ENCODE assay signal across 17 cellular contexts in genomic region chr16:12362482-12363458, GRCh38.
A peak's percentile ranks its signal among the peaks of the same experiment; 100 is the strongest.
DNase-seq lines count a peak whose midpoint lies in the region; ATAC-seq and TF ChIP-seq lines count a peak whose summit lies in the region.
"Had no signal": no experiment of that assay in that cellular context is flagged by ENCODE, and none has a peak within 500 bp of the region (broad histone marks: within the 10 kb centered on the region; RNA-seq: fewer than 3 reads in every experiment).

No MANE protein-coding gene starts in this region.

- no TSS peak for BruUV-seq in IMR-90 (replicated peaks; lab: Mats Ljungman, UMichigan)

- TF ChIP-seq RAD21 in IMR-90 (IDR thresholded peaks at IDR 0.05; ENCODE audit: low read length): no peak

- H3K4ac ChIP-seq in IMR-90 (ENCODE audit: low read depth, low read length): no peak overlapping the region
- no peak overlapping the region for H3K4ac ChIP-seq in mesenchymal stem cell (ENCODE audit: low read depth in 1 of 2, low read length in 2 of 2)

- H3K4me1 ChIP-seq in IMR-90 (ENCODE audit: control insufficient read depth, insufficient read depth, low read length): no peaks in the 10 kb centered on the region
- peaks cover 0 to 13% (median 11%) of the 10 kb centered on the region in 4 donors for H3K4me1 ChIP-seq in esophagus muscularis mucosa
- H3K4me1 ChIP-seq in mesenchymal stem cell (ENCODE audit: control insufficient read depth, insufficient read depth, low read depth, low read length): no peaks in the 10 kb centered on the region
- H3K4me1 ChIP-seq: left lung had no signal

- H3K56ac ChIP-seq in IMR-90 (ENCODE audit: extremely low read depth, insufficient read depth, low read length): no peak overlapping the region

- no peak overlapping the region for H3K9ac ChIP-seq in IMR-90 (ENCODE audit: low read depth, low read length)
- peak overlapping the region; percentile 65 for H3K9ac ChIP-seq in mesenchymal stem cell (ENCODE audit: low read length)
- H3K9ac ChIP-seq: KMS-11 had no signal

- H3K9me3 ChIP-seq in IMR-90 (ENCODE audit: control insufficient read depth, insufficient read depth, low read length): no peaks in the 10 kb centered on the region; the same call in 1 of the 2 replicates
- H3K9me3 ChIP-seq in esophagus muscularis mucosa: peaks cover 0 to 10% (median 0%) of the 10 kb centered on the region in 4 donors
- H3K9me3 ChIP-seq in mesenchymal stem cell (ENCODE audit: control insufficient read depth, low read length): peaks cover 5% of the 10 kb centered on the region

- 66% methylated on average over 4 of the region's 10 CpGs; no CpG with 5 or more reads in 1 of the 2 experiments for WGBS in IMR-90 (ENCODE audit: extremely low coverage in 2 of 2, insufficient read length in 1 of 2), 2 experiments
- 70% methylated on average over 10 of the region's 10 CpGs for WGBS in esophagus muscularis mucosa
- 75% methylated on average over 10 of the region's 10 CpGs for WGBS in mesenchymal stem cell

- H4K5ac ChIP-seq in IMR-90 (ENCODE audit: low read depth, low read length): no peak overlapping the region

- no peak for TF ChIP-seq POLR2A in IMR-90 (IDR thresholded peaks at IDR 0.05; ENCODE audit: low read depth, low read length)
- no peak for TF ChIP-seq POLR2A in esophagus muscularis mucosa (IDR thresholded peaks at IDR 0.05; ENCODE audit: low read depth)

- POLR2A ChIA-PET in IMR-90 (lab: Charles Lee; ENCODE audit: unreplicated experiment): no interaction called here
- POLR2A ChIA-PET in GM10248 (lab: Yijun Ruan, JAX): no interaction called here

- H4K20me1 ChIP-seq in IMR-90 (ENCODE audit: insufficient read depth, low read length): no peaks in the 10 kb centered on the region

- intact Hi-C loops in IMR-90 (cut with micrococcal nuclease) (no loop called here), esophagus muscularis mucosa (cut with DNase I) (no loop called here)

- H3K27ac ChIP-seq in IMR-90 (ENCODE audit: insufficient read depth, low read length): no peak overlapping the region
- peak overlapping the region; percentile 31 to 50 (median 41) for H3K27ac ChIP-seq in esophagus muscularis mucosa (replicated peaks in 1 of 4)
- no peak overlapping the region for H3K27ac ChIP-seq in mesenchymal stem cell (ENCODE audit: low read length, poor library complexity, severe bottlenecking)
- H3K27ac ChIP-seq: KMS-11, left lung had no signal

- H3K79me1 ChIP-seq in IMR-90 (ENCODE audit: low read depth in 1 of 2, low read length in 2 of 2) (no peaks in the 10 kb centered on the region; a peak in 1 of 4 replicates), mesenchymal stem cell (replicated peaks; ENCODE audit: low read length, poor library complexity, severe bottlenecking) (peaks cover 1% of the 10 kb centered on the region)

- in situ Hi-C loops in IMR-90 (cut with MboI; ENCODE audit: low sequenced_read_pairs): no loop called here

- ATAC-seq in IMR-90 (ENCODE audit: low read depth) (peak; percentile 56), SK-N-SH treated with all-trans-retinoic acid at 6 μM for 48 hours (no peak)
- ATAC-seq: activated CD8-positive, alpha-beta T cell treated with anti-CD3 and anti-CD28 coated beads for 36 hours; left lung; PC-3; stimulated activated naive CD8-positive, alpha-beta T cell treated with anti-CD3 and anti-CD28 coated beads, Interleukin-15, Interleukin-2, amounts not matched to agents 100 U/mL and 50 U/mL, for 24 hours had no signal

- no peak overlapping the region for H4K91ac ChIP-seq in IMR-90 (ENCODE audit: insufficient read depth, low read depth, low read length)
- no peak overlapping the region for H4K91ac ChIP-seq in mesenchymal stem cell (ENCODE audit: low read length)

- no peak overlapping the region for H3K14ac ChIP-seq in IMR-90 (replicated peaks; ENCODE audit: low read depth, low read length)
- H3K14ac ChIP-seq in mesenchymal stem cell (ENCODE audit: low read length in 2 of 2): no peak overlapping the region

- H3K23ac ChIP-seq in IMR-90 (ENCODE audit: low read depth, low read length): 0 out of 2 replicates have a peak overlapping the region, but pooled peaks have one; percentile 5
- H3K23ac ChIP-seq in mesenchymal stem cell (ENCODE audit: low read length in 2 of 2): no peak overlapping the region

- H3K9me1 ChIP-seq in IMR-90 (ENCODE audit: insufficient read depth, low read length): peaks cover 6% of the 10 kb centered on the region

- TF ChIP-seq CTCF in IMR-90 (conservative IDR thresholded peaks at IDR 0.05; ENCODE audit: low read depth, low read length): no peak
- no peak for TF ChIP-seq CTCF in esophagus muscularis mucosa (IDR thresholded peaks at IDR 0.05)
- no peak for TF ChIP-seq CTCF in GM10248 (IDR thresholded peaks at IDR 0.05; ENCODE audit: control extremely low read depth, extremely low read depth, low read depth, missing control alignments)

- H2AK5ac ChIP-seq in IMR-90 (ENCODE audit: low read depth, low read length): no peak overlapping the region
- no peak overlapping the region for H2AK5ac ChIP-seq in mesenchymal stem cell (ENCODE audit: low read length, severe bottlenecking)

- H2BK120ac ChIP-seq in IMR-90 (ENCODE audit: low read depth, low read length): no peak overlapping the region
- no peak overlapping the region for H2BK120ac ChIP-seq in mesenchymal stem cell (ENCODE audit: low read depth, low read length)

- H2BK12ac ChIP-seq in mesenchymal stem cell (ENCODE audit: low read length in 2 of 2): no peak overlapping the region

- H2BK20ac ChIP-seq in IMR-90 (ENCODE audit: low read depth, low read length): no peak overlapping the region

- no peak overlapping the region for H3K18ac ChIP-seq in IMR-90 (ENCODE audit: low read depth, low read length)
- no peak overlapping the region for H3K18ac ChIP-seq in mesenchymal stem cell (ENCODE audit: low read depth in 1 of 2, low read length in 2 of 2)

- DNase-seq in IMR-90 (peak; percentile 17), esophagus muscularis mucosa (ENCODE audit: extremely low spot score) (no peak), mesenchymal stem cell (peak; percentile 25), stromal cell of bone marrow (ENCODE audit: low read depth) (peak; percentile 53), NCI-H1105 treated with DMSO at 0.1 percent for 48 hours (lab: John Stamatoyannopoulos, UW) (no peak), SW480 (ENCODE audit: low spot score) (no peak), GM10248 (ENCODE audit: extremely low spot score) (no peak)
- DNase-seq: activated CD8-positive, alpha-beta T cell treated with anti-CD3 and anti-CD28 coated beads for 36 hours; activated naive CD4-positive, alpha-beta T cell; CD4-positive, CD25-positive, alpha-beta regulatory T cell; left lung; NCI-H2107; PC-3; stimulated activated CD4-positive, alpha-beta T cell treated with anti-CD3 and anti-CD28 coated beads, Interleukin-2, amount 100 ng/mL, for 48 hours; stimulated activated naive CD8-positive, alpha-beta T cell treated with anti-CD3 and anti-CD28 coated beads, Interleukin-15, Interleukin-2, amounts not matched to agents 100 U/mL and 50 U/mL, for 24 hours had no signal

- H3K36me3 ChIP-seq in IMR-90 (ENCODE audit: control insufficient read depth, insufficient read depth, low read length): no peaks in the 10 kb centered on the region
- H3K36me3 ChIP-seq in esophagus muscularis mucosa: no peaks in the 10 kb centered on the region
- H3K36me3 ChIP-seq in mesenchymal stem cell (ENCODE audit: control insufficient read depth in 1 of 2, insufficient read depth in 2 of 2, low read depth in 1 of 2, low read length in 2 of 2): peaks cover 0 to 19% of the 10 kb centered on the region in 2 experiments

- no peaks in the 10 kb centered on the region for H3K27me3 ChIP-seq in IMR-90 (ENCODE audit: control insufficient read depth, insufficient read depth, low read length)
- no peaks in the 10 kb centered on the region for H3K27me3 ChIP-seq in esophagus muscularis mucosa
- H3K27me3 ChIP-seq in mesenchymal stem cell (ENCODE audit: control insufficient read depth in 1 of 2, insufficient read depth in 1 of 2, low read length in 2 of 2): no peaks in the 10 kb centered on the region
- H3K27me3 ChIP-seq: left lung had no signal

- H2AK9ac ChIP-seq in IMR-90 (replicated peaks; ENCODE audit: low read depth, low read length, poor library complexity): no peak overlapping the region

- H4K8ac ChIP-seq in IMR-90 (ENCODE audit: low read depth in 2 of 2, low read length in 2 of 2) (0 out of 4 replicates have a peak overlapping the region, but pooled peaks of 1 of the 2 experiments have one; percentile 9), mesenchymal stem cell (ENCODE audit: low read length) (no peak overlapping the region)

- no peak overlapping the region for H3K4me2 ChIP-seq in IMR-90 (ENCODE audit: low read depth, low read length)
- H3K4me2 ChIP-seq in mesenchymal stem cell (ENCODE audit: low read length, poor library complexity, severe bottlenecking): no peak overlapping the region
- H3K4me2 ChIP-seq: KMS-11 had no signal

- H2BK15ac ChIP-seq in IMR-90 (ENCODE audit: low read depth, low read length): no peak overlapping the region
- no peak overlapping the region for H2BK15ac ChIP-seq in mesenchymal stem cell (ENCODE audit: low read depth, poor library complexity, severe bottlenecking)

- dilution Hi-C loops in IMR-90 (cut with HindIII; ENCODE audit: low sequenced_read_pairs, unreplicated experiment): no loop called here

- H2AFZ ChIP-seq in IMR-90 (replicated peaks; ENCODE audit: low read length, poor library complexity) (no peak overlapping the region), mesenchymal stem cell (ENCODE audit: low read depth, low read length) (no peak overlapping the region)

- CTCF ChIA-PET in IMR-90 (lab: Yijun Ruan, JAX) (no interaction called here), GM10248 (lab: Yijun Ruan, JAX) (interaction anchor here (0.8 to 2.5 kb wide), 3 partner anchors 8 to 11 kb away, joined by 3 to 9 read pairs (median 3); no protein-coding TSS in a partner anchor)

- no peak overlapping the region for H3K4me3 ChIP-seq in IMR-90 (ENCODE audit: insufficient read depth, low read depth, low read length)
- no peak overlapping the region for H3K4me3 ChIP-seq in esophagus muscularis mucosa
- H3K4me3 ChIP-seq in mesenchymal stem cell (ENCODE audit: insufficient read depth in 1 of 2, low read depth in 1 of 2, low read length in 2 of 2): peak overlapping the region in 1 of 2 experiments; percentile 29
- H3K4me3 ChIP-seq: left lung had no signal

- no peak for TF ChIP-seq EP300 in esophagus muscularis mucosa (IDR thresholded peaks at IDR 0.05)

- H2BK5ac ChIP-seq in IMR-90 (ENCODE audit: low read depth, low read length, poor library complexity, severe bottlenecking): no peak overlapping the region
- no peak overlapping the region for H2BK5ac ChIP-seq in mesenchymal stem cell (ENCODE audit: low read depth, low read length, poor library complexity, severe bottlenecking)

TF ChIP-seq in IMR-90, 13 proteins besides CTCF, POLR2A, EP300 and RAD21 (continues in another document):
- TF ChIP-seq BHLHE40 (IDR thresholded peaks at IDR 0.05; ENCODE audit: low read depth, low read length) (no peak), SMC3 (IDR thresholded peaks at IDR 0.05; ENCODE audit: low read depth, low read length) (no peak), MAFK (IDR thresholded peaks at IDR 0.05; ENCODE audit: low read depth, low read length) (no peak)

TF ChIP-seq in SK-N-SH treated with all-trans-retinoic acid at 6 μM for 48 hours, 23 proteins besides CTCF, POLR2A, EP300 and RAD21 (continues in another document):
- TF ChIP-seq ESRRG (CRISPR knock-in tag; IDR thresholded peaks at IDR 0.05): no peak
- TF ChIP-seq ZC3H10 (CRISPR knock-in tag; IDR thresholded peaks at IDR 0.05): no peak
- TF ChIP-seq ARNTL (CRISPR knock-in tag; IDR thresholded peaks at IDR 0.05; ENCODE audit: borderline replicate concordance, low read depth): no peak
- TF ChIP-seq ZFP30 (CRISPR knock-in tag; IDR thresholded peaks at IDR 0.05): no peak

Comparison
In these comparisons a context has a peak if more than half of its experiments do, and no peak if none do; other contexts are left out.
1. DNase-seq: peak in IMR-90 (single experiment), mesenchymal stem cell (single experiment) and stromal cell of bone marrow (single experiment); none in esophagus muscularis mucosa (single experiment), NCI-H1105 treated with DMSO at 0.1 percent for 48 hours (single experiment), SW480 (single experiment) and GM10248 (single experiment).
2. H3K27ac ChIP-seq: peak in esophagus muscularis mucosa (4 of 4); none in IMR-90 (single experiment) and mesenchymal stem cell (single experiment).